In the genomic region with DNA sequence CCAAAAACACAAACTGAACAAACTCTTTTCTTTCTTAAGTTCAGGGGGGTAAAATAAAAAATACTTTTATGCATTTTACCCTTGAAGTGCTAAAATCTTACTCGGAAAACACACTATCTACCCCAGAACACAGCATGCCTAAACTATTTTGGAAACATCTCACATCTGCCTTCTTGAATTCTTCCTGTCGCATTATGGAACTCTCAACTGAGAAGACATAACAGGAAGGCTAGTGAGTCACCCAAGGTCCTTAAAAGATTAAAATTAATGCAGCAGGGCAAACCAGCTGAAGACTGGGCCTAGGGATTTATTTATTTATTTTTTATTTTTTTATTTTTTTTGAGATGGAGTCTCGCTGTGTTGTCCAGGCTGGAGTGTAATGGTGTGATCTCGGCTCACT, we compare ENCODE assay signal across 21 cellular contexts.
"Had no signal": no experiment of that assay in that cellular context is flagged by ENCODE, and none has a peak within 500 bp of the region (broad histone marks: within the 10 kb centered on the region; RNA-seq: fewer than 3 reads in every experiment).

No MANE protein-coding gene starts in this region.

- ATAC-seq: activated CD4-positive, alpha-beta T cell treated with anti-CD3 and anti-CD28 coated beads for 36 hours; foreskin keratinocyte; T-cell; WTC11 had no signal

- H3K4me3 Mint-ChIP-seq: activated CD4-positive, alpha-beta memory T cell treated with anti-CD3 and anti-CD28 coated beads for 36 hours; activated CD4-positive, alpha-beta T cell treated with anti-CD3 and anti-CD28 coated beads for 36 hours; activated naive CD8-positive, alpha-beta T cell treated with anti-CD3 and anti-CD28 coated beads, Interleukin-2, amount 10 ng/mL, durations not matched to agents 7 days and 5 days; brain; T-cell; WTC11 had no signal

- H3K4me3 ChIP-seq: coronary artery, esophagus muscularis mucosa, thyroid gland had no signal

- H3K27me3 ChIP-seq: esophagus muscularis mucosa, foreskin keratinocyte, thyroid gland had no signal

- H3K9me3 Mint-ChIP-seq: activated CD4-positive, alpha-beta memory T cell treated with anti-CD3 and anti-CD28 coated beads for 36 hours; activated naive CD8-positive, alpha-beta T cell treated with anti-CD3 and anti-CD28 coated beads, Interleukin-2, amount 10 ng/mL, durations not matched to agents 7 days and 5 days; brain; T-cell had no signal

- FAIRE-seq: keratinocyte had no signal

- DNase-seq: activated CD4-positive, alpha-beta memory T cell treated with anti-CD3 and anti-CD28 coated beads for 36 hours; activated CD4-positive, alpha-beta T cell treated with anti-CD3 and anti-CD28 coated beads for 36 hours; activated naive CD4-positive, alpha-beta T cell; activated naive CD8-positive, alpha-beta T cell treated with anti-CD3 and anti-CD28 coated beads, Interleukin-2, amount 10 ng/mL, durations not matched to agents 7 days and 5 days; activated T-cell treated with anti-CD3 and anti-CD28 coated beads for 4 hours; central memory CD4-positive, alpha-beta T cell; effector CD4-positive, alpha-beta T cell; foreskin keratinocyte; glutamatergic neuron; hypothalamus; occipital lobe; retina; stimulated activated CD4-positive, alpha-beta T cell treated with anti-CD3 and anti-CD28 coated beads, Interleukin-2, amount 100 ng/mL, for 24 hours; stimulated activated naive CD4-positive, alpha-beta T cell treated with Interleukin-2 at 50 U/mL for 16 hours; T-cell; thyroid gland had no signal

- H3K27ac Mint-ChIP-seq: activated CD4-positive, alpha-beta memory T cell treated with anti-CD3 and anti-CD28 coated beads for 36 hours; activated CD4-positive, alpha-beta T cell treated with anti-CD3 and anti-CD28 coated beads for 36 hours; activated naive CD8-positive, alpha-beta T cell treated with anti-CD3 and anti-CD28 coated beads, Interleukin-2, amount 10 ng/mL, durations not matched to agents 7 days and 5 days; brain; T-cell; WTC11 had no signal

- H3K4me1 Mint-ChIP-seq: activated CD4-positive, alpha-beta T cell treated with anti-CD3 and anti-CD28 coated beads for 36 hours; activated naive CD8-positive, alpha-beta T cell treated with anti-CD3 and anti-CD28 coated beads, Interleukin-2, amount 10 ng/mL, durations not matched to agents 7 days and 5 days; T-cell had no signal

- H3K36me3 Mint-ChIP-seq: activated CD4-positive, alpha-beta memory T cell treated with anti-CD3 and anti-CD28 coated beads for 36 hours; activated naive CD8-positive, alpha-beta T cell treated with anti-CD3 and anti-CD28 coated beads, Interleukin-2, amount 10 ng/mL, durations not matched to agents 7 days and 5 days; T-cell had no signal

- H3K9me3 ChIP-seq: esophagus muscularis mucosa, thyroid gland had no signal

- H3K4me1 ChIP-seq: esophagus muscularis mucosa had no signal

- H3K36me3 ChIP-seq: esophagus muscularis mucosa, thyroid gland had no signal

- H3K27me3 Mint-ChIP-seq: activated naive CD8-positive, alpha-beta T cell treated with anti-CD3 and anti-CD28 coated beads, Interleukin-2, amount 10 ng/mL, durations not matched to agents 7 days and 5 days; brain had no signal

- H3K27ac ChIP-seq: coronary artery, esophagus muscularis mucosa, foreskin keratinocyte, thyroid gland had no signal
